ENCODE assay signal across 1 cellular context in the genomic region with DNA sequence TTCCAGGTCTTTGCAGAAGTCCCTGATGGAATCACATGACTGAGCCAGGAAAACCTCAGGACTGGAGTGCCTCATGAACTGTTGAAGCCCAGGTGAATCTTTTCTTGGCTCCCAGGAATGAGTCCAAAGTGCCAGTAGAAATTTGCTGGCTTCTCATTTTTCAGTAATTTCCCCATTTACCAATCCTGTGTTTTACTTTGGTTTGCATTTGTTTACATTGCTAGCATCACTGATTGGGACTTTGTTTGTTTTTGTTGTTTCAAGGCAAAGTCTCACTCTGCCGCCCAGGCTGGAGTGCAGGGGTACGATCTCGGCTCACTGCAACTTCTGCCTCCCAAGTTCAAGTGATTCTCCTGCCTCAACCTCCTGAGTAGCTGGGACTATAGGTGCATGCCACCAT.
TF ChIP-seq lines count a peak whose summit lies in the region.

No MANE protein-coding gene starts in this region.

TF ChIP-seq in HepG2, 621 proteins besides CTCF, POLR2A, EP300 and RAD21 (continued from another document):
- TF ChIP-seq, protein P1, sequence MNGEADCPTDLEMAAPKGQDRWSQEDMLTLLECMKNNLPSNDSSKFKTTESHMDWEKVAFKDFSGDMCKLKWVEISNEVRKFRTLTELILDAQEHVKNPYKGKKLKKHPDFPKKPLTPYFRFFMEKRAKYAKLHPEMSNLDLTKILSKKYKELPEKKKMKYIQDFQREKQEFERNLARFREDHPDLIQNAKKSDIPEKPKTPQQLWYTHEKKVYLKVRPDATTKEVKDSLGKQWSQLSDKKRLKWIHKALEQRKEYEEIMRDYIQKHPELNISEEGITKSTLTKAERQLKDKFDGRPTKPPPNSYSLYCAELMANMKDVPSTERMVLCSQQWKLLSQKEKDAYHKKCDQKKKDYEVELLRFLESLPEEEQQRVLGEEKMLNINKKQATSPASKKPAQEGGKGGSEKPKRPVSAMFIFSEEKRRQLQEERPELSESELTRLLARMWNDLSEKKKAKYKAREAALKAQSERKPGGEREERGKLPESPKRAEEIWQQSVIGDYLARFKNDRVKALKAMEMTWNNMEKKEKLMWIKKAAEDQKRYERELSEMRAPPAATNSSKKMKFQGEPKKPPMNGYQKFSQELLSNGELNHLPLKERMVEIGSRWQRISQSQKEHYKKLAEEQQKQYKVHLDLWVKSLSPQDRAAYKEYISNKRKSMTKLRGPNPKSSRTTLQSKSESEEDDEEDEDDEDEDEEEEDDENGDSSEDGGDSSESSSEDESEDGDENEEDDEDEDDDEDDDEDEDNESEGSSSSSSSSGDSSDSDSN (CRISPR knock-in tag; IDR thresholded peaks at IDR 0.05) = no peak
- TF ChIP-seq CREM (IDR thresholded peaks at IDR 0.05) (0 out of 2 replicates have a peak, but pooled peaks have one; percentile 25), CREM (CRISPR knock-in tag; IDR thresholded peaks at IDR 0.05) (no peak), ZNF496 (CRISPR knock-in tag; IDR thresholded peaks at IDR 0.05; ENCODE audit: insufficient replicate concordance) (no peak), MIXL1 (CRISPR knock-in tag; IDR thresholded peaks at IDR 0.05) (0 out of 2 replicates have a peak, but pooled peaks have one; percentile 43), FOXK1 (CRISPR knock-in tag; IDR thresholded peaks at IDR 0.05; ENCODE audit: borderline replicate concordance, low read depth) (peak; percentile 42; the same call in 1 of the 2 replicates), FOSL2 (CRISPR knock-in tag; IDR thresholded peaks at IDR 0.05) (0 out of 2 replicates have a peak, but pooled peaks have one; percentile 6), SAFB2 (CRISPR knock-in tag; IDR thresholded peaks at IDR 0.05; ENCODE audit: borderline replicate concordance, low read depth) (no peak), GATAD2A (CRISPR knock-in tag; IDR thresholded peaks at IDR 0.05) (peak; percentile 40; the same call in 1 of the 2 replicates), ZNF652 (CRISPR knock-in tag; IDR thresholded peaks at IDR 0.05; ENCODE audit: borderline replicate concordance, low read depth) (0 out of 2 replicates have a peak, but pooled peaks have one; percentile 25)
- TF ChIP-seq, protein P2, sequence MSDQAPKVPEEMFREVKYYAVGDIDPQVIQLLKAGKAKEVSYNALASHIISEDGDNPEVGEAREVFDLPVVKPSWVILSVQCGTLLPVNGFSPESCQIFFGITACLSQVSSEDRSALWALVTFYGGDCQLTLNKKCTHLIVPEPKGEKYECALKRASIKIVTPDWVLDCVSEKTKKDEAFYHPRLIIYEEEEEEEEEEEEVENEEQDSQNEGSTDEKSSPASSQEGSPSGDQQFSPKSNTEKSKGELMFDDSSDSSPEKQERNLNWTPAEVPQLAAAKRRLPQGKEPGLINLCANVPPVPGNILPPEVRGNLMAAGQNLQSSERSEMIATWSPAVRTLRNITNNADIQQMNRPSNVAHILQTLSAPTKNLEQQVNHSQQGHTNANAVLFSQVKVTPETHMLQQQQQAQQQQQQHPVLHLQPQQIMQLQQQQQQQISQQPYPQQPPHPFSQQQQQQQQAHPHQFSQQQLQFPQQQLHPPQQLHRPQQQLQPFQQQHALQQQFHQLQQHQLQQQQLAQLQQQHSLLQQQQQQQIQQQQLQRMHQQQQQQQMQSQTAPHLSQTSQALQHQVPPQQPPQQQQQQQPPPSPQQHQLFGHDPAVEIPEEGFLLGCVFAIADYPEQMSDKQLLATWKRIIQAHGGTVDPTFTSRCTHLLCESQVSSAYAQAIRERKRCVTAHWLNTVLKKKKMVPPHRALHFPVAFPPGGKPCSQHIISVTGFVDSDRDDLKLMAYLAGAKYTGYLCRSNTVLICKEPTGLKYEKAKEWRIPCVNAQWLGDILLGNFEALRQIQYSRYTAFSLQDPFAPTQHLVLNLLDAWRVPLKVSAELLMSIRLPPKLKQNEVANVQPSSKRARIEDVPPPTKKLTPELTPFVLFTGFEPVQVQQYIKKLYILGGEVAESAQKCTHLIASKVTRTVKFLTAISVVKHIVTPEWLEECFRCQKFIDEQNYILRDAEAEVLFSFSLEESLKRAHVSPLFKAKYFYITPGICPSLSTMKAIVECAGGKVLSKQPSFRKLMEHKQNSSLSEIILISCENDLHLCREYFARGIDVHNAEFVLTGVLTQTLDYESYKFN (CRISPR knock-in tag; conservative IDR thresholded peaks at IDR 0.05) = peak; percentile 78
- TF ChIP-seq, protein P3, sequence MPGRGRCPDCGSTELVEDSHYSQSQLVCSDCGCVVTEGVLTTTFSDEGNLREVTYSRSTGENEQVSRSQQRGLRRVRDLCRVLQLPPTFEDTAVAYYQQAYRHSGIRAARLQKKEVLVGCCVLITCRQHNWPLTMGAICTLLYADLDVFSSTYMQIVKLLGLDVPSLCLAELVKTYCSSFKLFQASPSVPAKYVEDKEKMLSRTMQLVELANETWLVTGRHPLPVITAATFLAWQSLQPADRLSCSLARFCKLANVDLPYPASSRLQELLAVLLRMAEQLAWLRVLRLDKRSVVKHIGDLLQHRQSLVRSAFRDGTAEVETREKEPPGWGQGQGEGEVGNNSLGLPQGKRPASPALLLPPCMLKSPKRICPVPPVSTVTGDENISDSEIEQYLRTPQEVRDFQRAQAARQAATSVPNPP (CRISPR knock-in tag; IDR thresholded peaks at IDR 0.05) = no peak
